In genomic region chr19:46351241-46352041, GRCh38 we compare ENCODE assay signal across 9 cellular contexts. TPM values are rescaled to one million over a fixed set of nuclear protein-coding genes. Genes with fewer than 3 reads are reported as not detected.
DNase-seq lines count a peak whose midpoint lies in the region; ATAC-seq, FAIRE-seq and TF ChIP-seq lines count a peak whose summit lies in the region.
"Had no signal": no experiment of that assay in that cellular context is flagged by ENCODE, and none has a peak within 500 bp of the region (broad histone marks: within the 10 kb centered on the region; RNA-seq: fewer than 3 reads in every experiment).

No MANE protein-coding gene starts in this region.

- H3F3A ChIP-seq in DOHH2 (ENCODE audit: control insufficient read depth, insufficient read depth) = peaks cover 4% of the 10 kb centered on the region

- H3K9me3 Mint-ChIP-seq in astrocyte (ENCODE audit: unreplicated experiment) = no peaks in the 10 kb centered on the region

- H3K27me3 ChIP-seq in DOHH2 (ENCODE audit: control insufficient read depth, low read length) = no peaks in the 10 kb centered on the region
- H3K27me3 ChIP-seq in astrocyte (ENCODE audit: insufficient read depth, low read length) = no peaks in the 10 kb centered on the region
- no peaks in the 10 kb centered on the region for H3K27me3 ChIP-seq in liver (ENCODE audit: control insufficient read depth in 4 of 4, insufficient read depth in 4 of 4, low read length in 3 of 4)
- H3K27me3 ChIP-seq in vagina = no peaks in the 10 kb centered on the region

- peak overlapping the region; percentile 92 for H3K27ac ChIP-seq in DOHH2 (ENCODE audit: low read depth, low read length)
- peak overlapping the region; percentile 52 for H3K27ac ChIP-seq in astrocyte (ENCODE audit: low read depth, low read length)
- H3K27ac ChIP-seq in liver (ENCODE audit: low read depth in 1 of 2, low read length in 2 of 2) = peak overlapping the region; percentile 63 to 69
- peak overlapping the region; percentile 70 for H3K27ac ChIP-seq in vagina
- H3K27ac ChIP-seq: PC-9 had no signal

- ATAC-seq in HG02759 (IDR thresholded peaks at IDR 0.05; ENCODE audit: unreplicated experiment) (no peak), HG03280 (IDR thresholded peaks at IDR 0.05; ENCODE audit: unreplicated experiment) (no peak), GM18870 (IDR thresholded peaks at IDR 0.05; ENCODE audit: unreplicated experiment) (no peak)

- peaks cover 96% of the 10 kb centered on the region for H3K79me2 ChIP-seq in DOHH2 (ENCODE audit: control insufficient read depth, low read length)
- peaks cover 93% of the 10 kb centered on the region for H3K79me2 ChIP-seq in astrocyte (ENCODE audit: insufficient read depth, low read length)

- H3K4me1 Mint-ChIP-seq in astrocyte (ENCODE audit: low read depth, unreplicated experiment) = peaks cover 25% of the 10 kb centered on the region

- no peak for TF ChIP-seq POLR2A in vagina (IDR thresholded peaks at IDR 0.05)

- peak overlapping the region; percentile 42 for H3K9ac ChIP-seq in astrocyte (ENCODE audit: low read length)
- no peak overlapping the region for H3K9ac ChIP-seq in liver (ENCODE audit: low read depth in 1 of 2, low read length in 2 of 2)

- H3K4me1 ChIP-seq in DOHH2 (ENCODE audit: control insufficient read depth, low read length) = peaks cover 86% of the 10 kb centered on the region
- peaks cover 30% of the 10 kb centered on the region for H3K4me1 ChIP-seq in astrocyte (ENCODE audit: insufficient read depth, low read length)
- H3K4me1 ChIP-seq in liver (ENCODE audit: control insufficient read depth in 4 of 4, insufficient read depth in 4 of 4, low read length in 3 of 4) = peaks cover 27 to 76% (median 60%) of the 10 kb centered on the region in 4 donors
- H3K4me1 ChIP-seq in vagina = peaks cover 53% of the 10 kb centered on the region

- DNase-seq in M059J (ENCODE audit: low read depth) = peak; percentile 42
- DNase-seq in astrocyte (ENCODE audit: low read depth) = peak; percentile 35
- no peak for DNase-seq in vagina (ENCODE audit: extremely low spot score in 2 of 2)

- no peak for TF ChIP-seq RAD21 in liver (IDR thresholded peaks at IDR 0.05)

- H3K9me2 ChIP-seq in DOHH2 (replicated peaks; ENCODE audit: control insufficient read depth, low read length) = no peaks in the 10 kb centered on the region

- H3K27ac Mint-ChIP-seq in astrocyte (ENCODE audit: unreplicated experiment) = peak overlapping the region; percentile 41

- H4K20me1 ChIP-seq in DOHH2 (ENCODE audit: control insufficient read depth, insufficient read depth, low read depth, low read length) = no peaks in the 10 kb centered on the region
- peaks cover 76% of the 10 kb centered on the region for H4K20me1 ChIP-seq in astrocyte (ENCODE audit: insufficient read depth, low read length)

- H3K27me3 Mint-ChIP-seq in astrocyte (ENCODE audit: low read depth, unreplicated experiment) = no peaks in the 10 kb centered on the region

- H3K4me2 ChIP-seq in DOHH2 (ENCODE audit: low read length) = peak overlapping the region; percentile 99
- peak overlapping the region; percentile 71 for H3K4me2 ChIP-seq in astrocyte (ENCODE audit: low read length)
- H3K4me2 ChIP-seq: PC-9 had no signal

- intact Hi-C loops in vagina (cut with DNase I) = no loop called here

- H3K36me3 ChIP-seq in DOHH2 (ENCODE audit: control insufficient read depth, low read length) (peaks cover 58% of the 10 kb centered on the region), astrocyte (ENCODE audit: insufficient read depth, low read length) (peaks cover 17% of the 10 kb centered on the region), liver (ENCODE audit: control insufficient read depth in 4 of 4, insufficient read depth in 3 of 4, low read depth in 1 of 4, low read length in 3 of 4) (peaks cover 0 to 6% (median 1%) of the 10 kb centered on the region in 4 donors), vagina (peaks cover 0 to 24% of the 10 kb centered on the region in 2 donors)

- TF ChIP-seq CTCF in DOHH2 (IDR thresholded peaks at IDR 0.05; ENCODE audit: low read depth, low read length, poor library complexity, severe bottlenecking) (no peak), astrocyte (IDR thresholded peaks at IDR 0.05; ENCODE audit: insufficient read depth, low read depth, low read length) (no peak), liver (IDR thresholded peaks at IDR 0.05; ENCODE audit: low read depth, low read length, missing input control) (no peak), vagina (IDR thresholded peaks at IDR 0.05) (no peak)

- peak overlapping the region; percentile 95 for H3K4me3 ChIP-seq in DOHH2 (ENCODE audit: low read length)
- no peak overlapping the region for H3K4me3 ChIP-seq in astrocyte (ENCODE audit: insufficient read depth, low read depth, low read length)
- H3K4me3 ChIP-seq in liver (ENCODE audit: low read depth in 1 of 3, low read length in 3 of 3) = no peak overlapping the region
- peak overlapping the region in 1 of 2 donors; percentile 1 for H3K4me3 ChIP-seq in vagina
- H3K4me3 ChIP-seq: PC-9 had no signal

- WGBS in liver = 56% methylated on average over 18 of the region's 18 CpGs

- H3K4me3 Mint-ChIP-seq in astrocyte (ENCODE audit: unreplicated experiment) = peak overlapping the region; percentile 13

- H3K9me3 ChIP-seq in DOHH2 (ENCODE audit: control insufficient read depth, insufficient read depth, low read length) (no peaks in the 10 kb centered on the region), astrocyte (ENCODE audit: insufficient read depth, low read depth, low read length) (no peaks in the 10 kb centered on the region), liver (ENCODE audit: control insufficient read depth in 4 of 4, low read length in 3 of 4) (no peaks in the 10 kb centered on the region), vagina (no peaks in the 10 kb centered on the region)

- H2AFZ ChIP-seq in astrocyte (ENCODE audit: low read depth, low read length) = peak overlapping the region; percentile 4
- H2AFZ ChIP-seq: PC-9 had no signal

- no peak for FAIRE-seq in astrocyte (lab: Jason Lieb, UNC)

- peaks cover 10% of the 10 kb centered on the region for H3K36me3 Mint-ChIP-seq in astrocyte (ENCODE audit: low read depth, unreplicated experiment)

TF ChIP-seq in liver, 16 proteins besides CTCF, POLR2A, EP300 and RAD21 (continues in another document):
- no peak for TF ChIP-seq EGR1 (IDR thresholded peaks at IDR 0.05; ENCODE audit: low read depth in 2 of 2)
- no peak for TF ChIP-seq RXRA (IDR thresholded peaks at IDR 0.05)
- TF ChIP-seq SP1 (IDR thresholded peaks at IDR 0.05) = no peak
- TF ChIP-seq YY1 (IDR thresholded peaks at IDR 0.05) = no peak
- TF ChIP-seq NR2F2 (IDR thresholded peaks at IDR 0.05) = no peak
- no peak for TF ChIP-seq ZBTB33 (IDR thresholded peaks at IDR 0.05)
- no peak for TF ChIP-seq GABPA (IDR thresholded peaks at IDR 0.05 in 1 of 2, conservative IDR thresholded peaks at IDR 0.05 in 1 of 2)
- TF ChIP-seq ATF3 (IDR thresholded peaks at IDR 0.05) = no peak
- TF ChIP-seq HNF4G (IDR thresholded peaks at IDR 0.05) = no peak
- no peak for TF ChIP-seq FOXA1 (IDR thresholded peaks at IDR 0.05)
- no peak for TF ChIP-seq HNF4A (conservative IDR thresholded peaks at IDR 0.05)
- TF ChIP-seq MAX (IDR thresholded peaks at IDR 0.05) = no peak

RNA-seq across cellular contexts. Expression of gene PPP5C, which starts 4.6 kb away (rescaled TPM):
- total RNA-seq in M059J (2014; rRNA removed; shearing (Covaris generic)) = 33.6 and 58.5 TPM in 2 replicates
- total RNA-seq in astrocyte (68.8 and 70.9 TPM in 2 replicates), liver (10 to 100 TPM; 28.1 to 50.5 TPM), vagina (60.4 TPM)
- polyA plus RNA-seq in liver = 10 to 100 TPM; 19.0 to 28.6 TPM

RNA-seq across cellular contexts. Expression of gene HIF3A, which starts 54.6 kb away (rescaled TPM):
- not detected in 2 replicates for total RNA-seq in M059J (2014; rRNA removed; shearing (Covaris generic))
- total RNA-seq in astrocyte (12.6 and 15.6 TPM in 2 replicates), liver (10 to 100 TPM in 1 of 2 donors, 1 to 10 TPM in 1; 5.7 to 20.5 TPM), vagina (155 TPM)
- polyA plus RNA-seq in liver = 1 to 10 TPM; 2.2 to 7.9 TPM
- total RNA-seq: PC-9 had no signal

Comparison
In these comparisons a context has a peak if more than half of its experiments do, and no peak if none do; other contexts are left out.
1. DNase-seq: peak in M059J (single experiment) and astrocyte (single experiment); none in vagina (0 of 2).
2. Peak in every context shown above with its lines, with median percentiles within 50 percentile points of each other: H3K27ac ChIP-seq.